Comparison of ENCODE assay signal across 12 cellular contexts in genomic region chr5:150788974-150789373, GRCh38. TPM values are rescaled to one million over a fixed set of nuclear protein-coding genes. Genes with fewer than 3 reads are reported as not detected.
DNase-seq lines count a peak whose midpoint lies in the region; ATAC-seq, FAIRE-seq and TF ChIP-seq lines count a peak whose summit lies in the region.
"Had no signal": no experiment of that assay in that cellular context is flagged by ENCODE, and none has a peak within 500 bp of the region (broad histone marks: within the 10 kb centered on the region; RNA-seq: fewer than 3 reads in every experiment).

No MANE protein-coding gene starts in this region.

- no peaks in the 10 kb centered on the region for H3K27me3 Mint-ChIP-seq in activated T-cell treated with anti-CD3 and anti-CD28 coated beads, Interleukin-2, amount 50 U/mL, for 24 hours
- H3K27me3 Mint-ChIP-seq in chondrocyte (ENCODE audit: low read depth) = no peaks in the 10 kb centered on the region

- H3K4me1 ChIP-seq in Loucy (ENCODE audit: insufficient read depth, low read length, poor library complexity, severe bottlenecking) (peaks cover 70% of the 10 kb centered on the region), small intestine (ENCODE audit: control insufficient read depth in 2 of 2, insufficient read depth in 1 of 2, low read depth in 1 of 2, low read length in 1 of 2) (peaks cover 10 to 15% of the 10 kb centered on the region in 2 donors)

- peaks cover 13% of the 10 kb centered on the region for H3F3A ChIP-seq in Loucy (ENCODE audit: low read depth)

- H3K79me2 ChIP-seq in Loucy (ENCODE audit: insufficient read depth, low read length) = peaks cover 100% of the 10 kb centered on the region

- H3K9me3 Mint-ChIP-seq in activated T-cell treated with anti-CD3 and anti-CD28 coated beads, Interleukin-2, amount 50 U/mL, for 24 hours = peaks cover 6% of the 10 kb centered on the region
- H3K9me3 Mint-ChIP-seq in chondrocyte (ENCODE audit: low read depth) = peaks cover 3% of the 10 kb centered on the region

- H4K20me1 ChIP-seq in Loucy (ENCODE audit: insufficient read depth, low read length, poor library complexity, severe bottlenecking) = peaks cover 76% of the 10 kb centered on the region

- peak; percentile 88 for FAIRE-seq in small intestine (lab: Jason Lieb, UNC)
- FAIRE-seq: pancreas had no signal

- H2AFZ ChIP-seq in Loucy (ENCODE audit: low read length) = no peak overlapping the region

- H3K9me3 ChIP-seq in Loucy (ENCODE audit: insufficient read depth, low read depth, low read length) = peaks cover 5% of the 10 kb centered on the region
- H3K9me3 ChIP-seq in small intestine (ENCODE audit: control insufficient read depth, low read depth) = no peaks in the 10 kb centered on the region
- H3K9me3 ChIP-seq: pancreas had no signal

- intact Hi-C loops in posterior cingulate gyrus (cut with DNase I) = no loop called here

- H3K4me3 Mint-ChIP-seq in activated T-cell treated with anti-CD3 and anti-CD28 coated beads, Interleukin-2, amount 50 U/mL, for 24 hours = peak overlapping the region; percentile 74
- H3K4me3 Mint-ChIP-seq in chondrocyte (ENCODE audit: unreplicated experiment) = no peak overlapping the region

- H3K36me3 Mint-ChIP-seq in activated T-cell treated with anti-CD3 and anti-CD28 coated beads, Interleukin-2, amount 50 U/mL, for 24 hours (ENCODE audit: low read depth) = peaks cover 33% of the 10 kb centered on the region
- H3K36me3 Mint-ChIP-seq in chondrocyte (ENCODE audit: low read depth) = peaks cover 3% of the 10 kb centered on the region

- H3K36me3 ChIP-seq in Loucy (ENCODE audit: insufficient read depth, low read length) (peaks cover 25% of the 10 kb centered on the region), small intestine (ENCODE audit: control insufficient read depth in 2 of 2, insufficient read depth in 2 of 2, low read length in 2 of 2) (no peaks in the 10 kb centered on the region)
- H3K36me3 ChIP-seq: pancreas had no signal

- peak overlapping the region; percentile 79 for H3K9ac ChIP-seq in Loucy (ENCODE audit: low read depth, low read length, poor library complexity, severe bottlenecking)

- H3K4me3 ChIP-seq in Loucy (ENCODE audit: low read length, poor library complexity, severe bottlenecking) (peak overlapping the region; percentile 85), small intestine (ENCODE audit: low read depth in 1 of 2, low read length in 2 of 2) (no peak overlapping the region)
- H3K4me3 ChIP-seq: pancreas had no signal

- H3K27me3 ChIP-seq in Loucy (ENCODE audit: insufficient read depth, low read length, poor library complexity, severe bottlenecking) (no peaks in the 10 kb centered on the region), small intestine (ENCODE audit: control insufficient read depth in 2 of 2, insufficient read depth in 2 of 2, low read length in 2 of 2) (no peaks in the 10 kb centered on the region)
- H3K27me3 ChIP-seq: pancreas had no signal

- no peak for DNase-seq in activated T-cell treated with anti-CD3 and anti-CD28 coated beads, Interleukin-2, amount 50 U/mL, for 24 hours
- DNase-seq in activated T-cell treated with anti-CD3 and anti-CD28 coated beads for 4 hours (no peak), chondrocyte (ENCODE audit: low spot score) (no peak), small intestine (peak; percentile 62), SK-N-DZ (ENCODE audit: low spot score) (no peak), posterior cingulate gyrus (no peak)
- DNase-seq: activated effector memory CD4-positive, alpha-beta T cell treated with Interleukin-2 at 50 U/mL for 16 hours; NCI-H1417; pancreas had no signal

- H3K27ac ChIP-seq in small intestine (ENCODE audit: low read depth in 1 of 2, low read length in 1 of 2) = peak overlapping the region in 1 of 2 donors; percentile 3

- H3K4me1 Mint-ChIP-seq in activated T-cell treated with anti-CD3 and anti-CD28 coated beads, Interleukin-2, amount 50 U/mL, for 24 hours (ENCODE audit: low read depth) = peaks cover 71% of the 10 kb centered on the region
- H3K4me1 Mint-ChIP-seq in chondrocyte (ENCODE audit: low read depth) = peaks cover 34% of the 10 kb centered on the region

- TF ChIP-seq CTCF in Loucy (conservative IDR thresholded peaks at IDR 0.05; ENCODE audit: low read length) (no peak), chondrocyte (IDR thresholded peaks at IDR 0.05) (no peak)

- ATAC-seq in HG03460 (IDR thresholded peaks at IDR 0.05; ENCODE audit: unreplicated experiment) = no peak
- ATAC-seq: pancreas had no signal

- peak overlapping the region; percentile 98 for H3K4me2 ChIP-seq in Loucy (ENCODE audit: low read depth, low read length, poor library complexity, severe bottlenecking)

- H3K27ac Mint-ChIP-seq in activated T-cell treated with anti-CD3 and anti-CD28 coated beads, Interleukin-2, amount 50 U/mL, for 24 hours = peak overlapping the region; percentile 99
- H3K27ac Mint-ChIP-seq in chondrocyte (ENCODE audit: unreplicated experiment) = peak overlapping the region; percentile 58

- H3K9me2 ChIP-seq in Loucy (replicated peaks; ENCODE audit: low read depth, low read length) = no peaks in the 10 kb centered on the region

RNA-seq across cellular contexts. Expression of gene SMIM3, which starts 10.4 kb away (rescaled TPM):
- total RNA-seq in chondrocyte = 9.0 to 13.0 TPM (median 12.5 TPM) in 3 replicates
- 10 to 100 TPM; 16.3 to 24.6 (median 24.3) TPM for polyA plus RNA-seq in small intestine
- 2.6 and 2.8 TPM in 2 replicates for polyA plus RNA-seq in SK-N-DZ (2014; cell fraction: cytosol; rRNA removed)
- 0.94 and 1.4 TPM in 2 replicates for polyA plus RNA-seq in SK-N-DZ (2014; cell fraction: nucleus; rRNA removed)

RNA-seq across cellular contexts. Expression of gene DCTN4, which starts 30.2 kb away (rescaled TPM):
- total RNA-seq in chondrocyte = 50.5 to 54.8 TPM (median 50.8 TPM) in 3 replicates
- 10 to 100 TPM; 15.7 to 21.9 (median 17.9) TPM for polyA plus RNA-seq in small intestine
- 53.0 and 55.7 TPM in 2 replicates for polyA plus RNA-seq in SK-N-DZ (2014; cell fraction: cytosol; rRNA removed)
- 59.2 and 90.6 TPM in 2 replicates for polyA plus RNA-seq in SK-N-DZ (2014; cell fraction: nucleus; rRNA removed)

RNA-seq across cellular contexts. Expression of gene IRGM, which starts 57.3 kb away (rescaled TPM):
- total RNA-seq in chondrocyte = not detected in 3 replicates
- polyA plus RNA-seq in small intestine = under 1 TPM in 1 of 3 donors, not detected in 2; 0.10 TPM
- 0.41 TPM in 1 of 2 replicates, not detected in the other for polyA plus RNA-seq in SK-N-DZ (2014; cell fraction: cytosol; rRNA removed)
- polyA plus RNA-seq in SK-N-DZ (2014; cell fraction: nucleus; rRNA removed) = not detected in 2 replicates
- total RNA-seq: urinary bladder had no signal
